ENCODE assay signal across 2 cellular contexts in the genomic region with DNA sequence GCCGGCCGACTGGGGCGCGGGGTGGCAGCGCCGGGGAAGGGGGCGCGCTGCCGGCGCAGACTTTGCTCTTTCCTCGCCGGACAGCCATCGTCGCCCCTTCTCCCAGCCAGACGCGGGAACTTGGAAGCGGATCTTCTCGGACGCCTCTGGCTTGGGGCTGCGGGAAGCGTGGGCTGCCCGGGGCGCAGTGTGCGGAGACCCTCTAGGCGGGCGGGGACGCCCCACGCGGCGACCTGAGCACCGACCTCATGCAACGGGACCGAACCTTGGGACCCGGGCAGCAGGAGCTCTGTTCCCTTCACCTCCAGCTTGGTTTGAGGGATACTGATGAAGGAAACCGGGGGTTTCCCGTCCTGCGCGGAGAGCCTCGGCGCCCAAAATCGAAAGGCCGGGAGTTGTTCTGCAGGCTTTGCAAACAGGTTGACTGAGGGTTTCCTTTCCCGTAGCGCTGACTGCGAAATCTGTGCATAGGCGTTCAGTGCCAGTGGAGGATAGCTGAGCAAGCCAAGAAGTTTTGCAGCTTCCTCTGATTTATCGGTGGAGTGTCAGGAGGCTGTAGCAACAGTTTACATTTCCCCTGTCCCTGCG.
TF ChIP-seq lines count a peak whose summit lies in the region.

No MANE protein-coding gene starts in this region.

TF ChIP-seq in A549, 52 proteins besides CTCF, POLR2A, EP300 and RAD21 (continued from another document):
- TF ChIP-seq, protein P1, sequence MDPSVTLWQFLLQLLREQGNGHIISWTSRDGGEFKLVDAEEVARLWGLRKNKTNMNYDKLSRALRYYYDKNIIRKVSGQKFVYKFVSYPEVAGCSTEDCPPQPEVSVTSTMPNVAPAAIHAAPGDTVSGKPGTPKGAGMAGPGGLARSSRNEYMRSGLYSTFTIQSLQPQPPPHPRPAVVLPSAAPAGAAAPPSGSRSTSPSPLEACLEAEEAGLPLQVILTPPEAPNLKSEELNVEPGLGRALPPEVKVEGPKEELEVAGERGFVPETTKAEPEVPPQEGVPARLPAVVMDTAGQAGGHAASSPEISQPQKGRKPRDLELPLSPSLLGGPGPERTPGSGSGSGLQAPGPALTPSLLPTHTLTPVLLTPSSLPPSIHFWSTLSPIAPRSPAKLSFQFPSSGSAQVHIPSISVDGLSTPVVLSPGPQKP (IDR thresholded peaks at IDR 0.05; ENCODE audit: low read depth, low read length) = no peak
- TF ChIP-seq CEBPB (IDR thresholded peaks at IDR 0.05) (no peak), ZSCAN20 (CRISPR knock-in tag; IDR thresholded peaks at IDR 0.05) (no peak), ZC3H11A (IDR thresholded peaks at IDR 0.05) (no peak)
- TF ChIP-seq, protein P2, sequence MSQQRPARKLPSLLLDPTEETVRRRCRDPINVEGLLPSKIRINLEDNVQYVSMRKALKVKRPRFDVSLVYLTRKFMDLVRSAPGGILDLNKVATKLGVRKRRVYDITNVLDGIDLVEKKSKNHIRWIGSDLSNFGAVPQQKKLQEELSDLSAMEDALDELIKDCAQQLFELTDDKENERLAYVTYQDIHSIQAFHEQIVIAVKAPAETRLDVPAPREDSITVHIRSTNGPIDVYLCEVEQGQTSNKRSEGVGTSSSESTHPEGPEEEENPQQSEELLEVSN (IDR thresholded peaks at IDR 0.05; ENCODE audit: borderline replicate concordance, low read depth) = no peak
- TF ChIP-seq, protein P3, sequence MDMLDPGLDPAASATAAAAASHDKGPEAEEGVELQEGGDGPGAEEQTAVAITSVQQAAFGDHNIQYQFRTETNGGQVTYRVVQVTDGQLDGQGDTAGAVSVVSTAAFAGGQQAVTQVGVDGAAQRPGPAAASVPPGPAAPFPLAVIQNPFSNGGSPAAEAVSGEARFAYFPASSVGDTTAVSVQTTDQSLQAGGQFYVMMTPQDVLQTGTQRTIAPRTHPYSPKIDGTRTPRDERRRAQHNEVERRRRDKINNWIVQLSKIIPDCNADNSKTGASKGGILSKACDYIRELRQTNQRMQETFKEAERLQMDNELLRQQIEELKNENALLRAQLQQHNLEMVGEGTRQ (IDR thresholded peaks at IDR 0.05) = no peak

TF ChIP-seq in HEK293, 187 proteins besides CTCF, POLR2A, EP300 and RAD21 (continued from another document):
- TF ChIP-seq ZNF202 (tag by site-specific recombination; IDR thresholded peaks at IDR 0.05; ENCODE audit: borderline replicate concordance) (no peak), ZNF366 (tag by site-specific recombination; conservative IDR thresholded peaks at IDR 0.05) (no peak), ZNF221 (tag by site-specific recombination; IDR thresholded peaks at IDR 0.05; ENCODE audit: borderline replicate concordance) (no peak)
- TF ChIP-seq, protein P4, sequence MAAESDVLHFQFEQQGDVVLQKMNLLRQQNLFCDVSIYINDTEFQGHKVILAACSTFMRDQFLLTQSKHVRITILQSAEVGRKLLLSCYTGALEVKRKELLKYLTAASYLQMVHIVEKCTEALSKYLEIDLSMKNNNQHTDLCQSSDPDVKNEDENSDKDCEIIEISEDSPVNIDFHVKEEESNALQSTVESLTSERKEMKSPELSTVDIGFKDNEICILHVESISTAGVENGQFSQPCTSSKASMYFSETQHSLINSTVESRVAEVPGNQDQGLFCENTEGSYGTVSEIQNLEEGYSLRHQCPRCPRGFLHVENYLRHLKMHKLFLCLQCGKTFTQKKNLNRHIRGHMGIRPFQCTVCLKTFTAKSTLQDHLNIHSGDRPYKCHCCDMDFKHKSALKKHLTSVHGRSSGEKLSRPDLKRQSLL (tag by site-specific recombination; IDR thresholded peaks at IDR 0.05) = no peak
TF ChIP-seq in HEK293: peak in this region for 2.
